20 cellular contexts compared by ENCODE assay signal in the genomic region with DNA sequence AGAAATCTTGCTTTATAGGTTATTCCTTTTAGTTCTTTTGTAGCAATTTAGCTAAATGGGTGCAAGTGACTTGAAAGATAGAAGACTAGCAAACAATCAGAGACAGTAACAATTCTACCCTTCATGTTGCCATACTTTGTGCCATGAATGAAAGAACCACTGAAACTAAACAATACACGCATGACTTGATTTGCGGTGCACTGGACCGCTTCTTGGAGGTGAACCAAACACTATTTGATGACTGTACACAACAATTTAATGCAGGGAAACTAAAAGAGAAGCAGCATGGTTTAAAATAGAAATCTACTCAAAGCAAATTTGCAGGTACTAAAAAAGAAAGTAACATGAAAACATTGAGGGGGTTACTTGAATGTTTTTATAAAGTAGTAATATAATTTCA.
"Had no signal": no experiment of that assay in that cellular context is flagged by ENCODE, and none has a peak within 500 bp of the region (broad histone marks: within the 10 kb centered on the region; RNA-seq: fewer than 3 reads in every experiment).

No MANE protein-coding gene starts in this region.

- H3K27me3 ChIP-seq: heart left ventricle, ovary, stomach, testis had no signal

- H3K4me1 ChIP-seq: lower lobe of right lung, stomach, testis had no signal

- H3K4me3 ChIP-seq: heart left ventricle, lower lobe of right lung, ovary, stomach, testis had no signal

- H3K27ac ChIP-seq: heart left ventricle, lower lobe of right lung, ovary, stomach, testis had no signal

- H3K9me3 ChIP-seq: heart left ventricle, lower lobe of right lung, ovary, stomach, testis had no signal

- ATAC-seq: activated CD8-positive, alpha-beta memory T cell treated with anti-CD3 and anti-CD28 coated beads, Interleukin-2, amount 10 ng/mL, durations not matched to agents 7 days and 5 days; heart left ventricle; left cardiac atrium; lower lobe of right lung; naive thymus-derived CD8-positive, alpha-beta T cell; sciatic nerve; stimulated activated effector memory CD8-positive, alpha-beta T cell treated with anti-CD3 and anti-CD28 coated beads, Interleukin-12 subunit alpha, Interleukin-12 subunit beta, amount 100 ng/mL, for 72 hours had no signal

- H3K36me3 ChIP-seq: heart left ventricle, lower lobe of right lung, ovary, stomach had no signal

- DNase-seq: activated CD4-positive, alpha-beta memory T cell treated with anti-CD3 and anti-CD28 coated beads, Interleukin-2, amount 10 ng/mL, durations not matched to agents 7 days and 5 days; activated CD4-positive, alpha-beta T cell treated with anti-CD3 and anti-CD28 coated beads for 48 hours; activated CD4-positive, CD25-positive, alpha-beta regulatory T cell; activated CD8-positive, alpha-beta memory T cell treated with anti-CD3 and anti-CD28 coated beads, Interleukin-2, amount 10 ng/mL, durations not matched to agents 7 days and 5 days; activated naive CD4-positive, alpha-beta T cell; activated naive CD8-positive, alpha-beta T cell treated with anti-CD3 and anti-CD28 coated beads for 36 hours; amniotic stem cell; cortex of kidney; erythroblast; heart left ventricle; left cardiac atrium; lower lobe of right lung; naive thymus-derived CD8-positive, alpha-beta T cell; ovary; stimulated activated CD4-positive, alpha-beta T cell treated with anti-CD3 and anti-CD28 coated beads, Interleukin-4, amount 100 ng/mL, for 24 hours; stomach; T1000; testis had no signal
